In genomic region chr2:101307950-101308431, GRCh38 we compare ENCODE assay signal across 8 cellular contexts. TPM values are rescaled to one million over a fixed set of nuclear protein-coding genes. Genes with fewer than 3 reads are reported as not detected.
A peak's percentile ranks its signal among the peaks of the same experiment; 100 is the strongest.
DNase-seq lines count a peak whose midpoint lies in the region; ATAC-seq and TF ChIP-seq lines count a peak whose summit lies in the region.

No MANE protein-coding gene starts in this region.

- H3K27me3 ChIP-seq in colonic mucosa (no peaks in the 10 kb centered on the region), thyroid gland (no peaks in the 10 kb centered on the region)

- CTCF ChIA-PET in T-cell (lab: Charles Lee), result interaction anchor here in 1 of 2 donors (1.0 to 1.2 kb wide), 4 partner anchors 9 to 26 kb away, joined by 3 to 8 read pairs (median 4); no protein-coding TSS in a partner anchor

- H3K4me3 ChIP-seq in colonic mucosa, result peak overlapping the region; percentile 85
- peak overlapping the region; percentile 62 to 96 (median 68) for H3K4me3 ChIP-seq in thyroid gland (replicated peaks in 1 of 3)

- 3 to 12% methylated on average over 6 to 21 of the region's 57 CpGs for WGBS in thyroid gland, 2 donors

- TF ChIP-seq CTCF in colonic mucosa (IDR thresholded peaks at IDR 0.05) (no peak), thyroid gland (IDR thresholded peaks at IDR 0.05) (no peak)

- POLR2A ChIA-PET in T-cell (lab: Charles Lee), result interaction anchor here (0.6 to 1.0 kb wide), 3 partner anchors 20 to 115 kb away, joined by 3 to 4 read pairs (median 4); no protein-coding TSS in a partner anchor

- H3K4me1 ChIP-seq in colonic mucosa (no peaks in the 10 kb centered on the region), thyroid gland (peaks cover 18 to 25% of the 10 kb centered on the region in 2 donors)

- peaks cover 19% of the 10 kb centered on the region for H3K36me3 Mint-ChIP-seq in T-cell

- H3K36me3 ChIP-seq in colonic mucosa (no peaks in the 10 kb centered on the region), thyroid gland (no peaks in the 10 kb centered on the region)

- H3K27ac ChIP-seq in colonic mucosa (peak overlapping the region; percentile 91), thyroid gland (peak overlapping the region; percentile 79 to 84 (median 81))

- H3K9me3 ChIP-seq in colonic mucosa, result no peaks in the 10 kb centered on the region
- no peaks in the 10 kb centered on the region for H3K9me3 ChIP-seq in thyroid gland

- H3K27me3 Mint-ChIP-seq in T-cell, result no peaks in the 10 kb centered on the region

- H3K4me1 Mint-ChIP-seq in T-cell, result peaks cover 73 to 83% (median 79%) of the 10 kb centered on the region in 3 donors

- peak; percentile 5 for ATAC-seq in HG03039 (IDR thresholded peaks at IDR 0.05; ENCODE audit: unreplicated experiment)
- ATAC-seq in T-cell (replicated peaks in 1 of 4), result peak; percentile 8 to 24 (median 16)

- DNase-seq in NCI-H2227 (lab: John Stamatoyannopoulos, UW; ENCODE audit: unreplicated experiment), result peak; percentile 54
- no peak for DNase-seq in NCI-H2227 treated with DMSO at 0.1 percent for 48 hours (lab: John Stamatoyannopoulos, UW)
- DNase-seq in T-cell, result peak in 21 of 34 experiments; percentile 12 to 49 (median 27)
- peak; percentile 39 for DNase-seq in colonic mucosa
- peak; percentile 27 to 33 for DNase-seq in lung microvascular endothelial cell (ENCODE audit: low read depth in 2 of 2)
- peak; percentile 13 to 30 for DNase-seq in thyroid gland
- no peak for DNase-seq in NCI-H187 (lab: John Stamatoyannopoulos, UW)

- peak overlapping the region; percentile 93 to 98 (median 98) for H3K4me3 Mint-ChIP-seq in T-cell

- intact Hi-C loops in colonic mucosa (cut with DNase I) (no loop called here), thyroid gland (cut with DNase I) (loop anchor here (5.0 kb wide), 1 partner anchor 51 kb away; no protein-coding TSS in a partner anchor)

- H3K9me3 Mint-ChIP-seq in T-cell, result no peaks in the 10 kb centered on the region

- peak overlapping the region; percentile 89 to 96 for H3K9ac ChIP-seq in colonic mucosa (ENCODE audit: low read depth in 2 of 2, low read length in 2 of 2)

- TF ChIP-seq POLR2A in thyroid gland (IDR thresholded peaks at IDR 0.05), result no peak

- peak overlapping the region; percentile 99 for H3K27ac Mint-ChIP-seq in T-cell

RNA-seq across cellular contexts. Expression of gene RNF149, which starts 0.5 kb away (rescaled TPM):
- 100 to 1,000 TPM; 114 to 139 (median 123) TPM for total RNA-seq in T-cell
- total RNA-seq in colonic mucosa, result 10 to 100 TPM; 39.6 to 54.8 TPM
- 29.0 and 34.3 TPM in 2 replicates for total RNA-seq in lung microvascular endothelial cell
- 10 to 100 TPM; 49.5 to 95.6 (median 68.5) TPM for total RNA-seq in thyroid gland

RNA-seq across cellular contexts. Expression of gene CNOT11, which starts 55.3 kb away (rescaled TPM):
- total RNA-seq in T-cell, result 10 to 100 TPM; 45.8 to 52.5 (median 50.7) TPM
- total RNA-seq in colonic mucosa, result 10 to 100 TPM; 58.3 to 71.1 TPM
- total RNA-seq in lung microvascular endothelial cell, result 12.9 and 15.7 TPM in 2 replicates
- 10 to 100 TPM; 27.5 to 41.6 (median 37.4) TPM for total RNA-seq in thyroid gland

Comparison
In these comparisons a context has a peak if more than half of its experiments do, and no peak if none do; other contexts are left out.
1. DNase-seq: peak in NCI-H2227 (single experiment), T-cell (21 of 34), colonic mucosa (single experiment), lung microvascular endothelial cell (2 of 2) and thyroid gland (2 of 2); none in NCI-H2227 treated with DMSO at 0.1 percent for 48 hours (single experiment) and NCI-H187 (0 of 2).